28 cellular contexts compared by ENCODE assay signal in the genomic region with DNA sequence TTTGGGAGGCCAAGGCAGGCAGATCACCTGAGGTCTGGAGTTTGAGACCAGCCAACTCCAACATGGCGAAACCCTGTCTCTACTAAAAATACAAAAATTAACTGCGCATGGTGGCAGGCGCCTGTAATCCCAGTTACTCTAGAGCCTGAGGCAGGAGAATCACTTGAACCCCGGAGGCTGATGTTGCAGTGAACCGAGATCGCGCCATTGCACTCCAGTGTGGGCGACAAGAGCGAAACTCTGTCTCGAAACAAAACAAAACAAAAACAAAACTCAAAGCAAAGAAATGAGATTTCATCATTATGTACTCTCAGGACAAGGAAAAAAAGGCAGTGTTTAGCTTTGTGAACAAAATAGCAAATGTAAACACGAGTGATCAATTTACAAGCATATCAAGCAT.
"Had no signal": no experiment of that assay in that cellular context is flagged by ENCODE, and none has a peak within 500 bp of the region (broad histone marks: within the 10 kb centered on the region; RNA-seq: fewer than 3 reads in every experiment).

No MANE protein-coding gene starts in this region.

- H3K4me3 Mint-ChIP-seq: activated B cell treated with CpG ODN at 0.5 μM for 24 hours; activated CD4-positive, alpha-beta memory T cell treated with anti-CD3 and anti-CD28 coated beads, Interleukin-2, amount 10 ng/mL, durations not matched to agents 7 days and 5 days; activated CD4-positive, alpha-beta T cell treated with anti-CD3 and anti-CD28 coated beads for 36 hours; activated CD4-positive, alpha-beta T cell treated with anti-CD3 and anti-CD28 coated beads, Interleukin-2, amount 10 ng/mL, durations not matched to agents 7 days and 5 days; activated naive CD8-positive, alpha-beta T cell; activated T-cell treated with anti-CD3 and anti-CD28 coated beads, Interleukin-2, amount 50 U/mL, for 4 hours; activated T-helper 17 cell treated with anti-CD3 and anti-CD28 coated beads, Interleukin-2, amount 50 U/mL, for 72 hours; T-helper 17 cell; T-helper 2 cell treated with Interferon-gamma antibody and Interleukin-4, amounts not matched to agents 5 μg/mL and 100 μg/mL, for 36 hours had no signal

- H3K27me3 ChIP-seq: brain microvascular endothelial cell had no signal

- H3K27ac ChIP-seq: brain microvascular endothelial cell, WERI-Rb-1 had no signal

- DNase-seq: activated B cell treated with CpG ODN at 0.5 μM for 24 hours; activated CD4-positive, alpha-beta memory T cell treated with anti-CD3 and anti-CD28 coated beads, Interleukin-2, amount 10 ng/mL, durations not matched to agents 7 days and 5 days; activated CD4-positive, alpha-beta T cell treated with anti-CD3 and anti-CD28 coated beads for 36 hours; activated CD4-positive, alpha-beta T cell treated with anti-CD3 and anti-CD28 coated beads, Interleukin-2, amount 10 ng/mL, durations not matched to agents 7 days and 5 days; activated CD4-positive, alpha-beta T cell treated with anti-CD3 and anti-CD28 coated beads, Interleukin-2, amount 50 U/mL, for 4 hours; activated effector memory CD4-positive, alpha-beta T cell treated with Interleukin-2 at 50 U/mL for 16 hours; activated gamma-delta T cell treated with Interleukin-2 at 50 U/mL for 16 hours; activated naive CD4-positive, alpha-beta T cell treated with anti-CD3 and anti-CD28 coated beads, Interleukin-2, amount 50 U/mL, for 16 hours; activated naive CD4-positive, alpha-beta T cell treated with Interleukin-2 at 50 U/mL for 16 hours; activated T-cell treated with anti-CD3 and anti-CD28 coated beads, Interleukin-2, amount 50 U/mL, for 4 hours; amniotic stem cell; anterior cingulate cortex; brain microvascular endothelial cell; caudate nucleus; cortex of kidney; dermis blood vessel endothelial cell; effector CD8-positive, alpha-beta T cell; foreskin fibroblast; head of caudate nucleus; T-helper 1 cell; T-helper 17 cell; T1000; WERI-Rb-1 had no signal

- H3K27ac Mint-ChIP-seq: activated B cell treated with CpG ODN at 0.5 μM for 24 hours; activated CD4-positive, alpha-beta memory T cell treated with anti-CD3 and anti-CD28 coated beads, Interleukin-2, amount 10 ng/mL, durations not matched to agents 7 days and 5 days; activated CD4-positive, alpha-beta T cell treated with anti-CD3 and anti-CD28 coated beads for 36 hours; activated CD4-positive, alpha-beta T cell treated with anti-CD3 and anti-CD28 coated beads, Interleukin-2, amount 10 ng/mL, durations not matched to agents 7 days and 5 days; activated naive CD8-positive, alpha-beta T cell; activated T-helper 17 cell treated with anti-CD3 and anti-CD28 coated beads, Interleukin-2, amount 50 U/mL, for 72 hours; T-helper 17 cell; T-helper 2 cell treated with Interferon-gamma antibody and Interleukin-4, amounts not matched to agents 5 μg/mL and 100 μg/mL, for 36 hours had no signal

- H3K36me3 ChIP-seq: brain microvascular endothelial cell, WERI-Rb-1 had no signal

- H3K9me3 Mint-ChIP-seq: activated B cell treated with CpG ODN at 0.5 μM for 24 hours; activated CD4-positive, alpha-beta memory T cell treated with anti-CD3 and anti-CD28 coated beads, Interleukin-2, amount 10 ng/mL, durations not matched to agents 7 days and 5 days; activated CD4-positive, alpha-beta T cell treated with anti-CD3 and anti-CD28 coated beads, Interleukin-2, amount 10 ng/mL, durations not matched to agents 7 days and 5 days; activated T-cell treated with anti-CD3 and anti-CD28 coated beads, Interleukin-2, amount 50 U/mL, for 4 hours; activated T-helper 17 cell treated with anti-CD3 and anti-CD28 coated beads, Interleukin-2, amount 50 U/mL, for 72 hours; T-helper 2 cell treated with Interferon-gamma antibody and Interleukin-4, amounts not matched to agents 5 μg/mL and 100 μg/mL, for 36 hours had no signal

- ATAC-seq: activated CD4-positive, alpha-beta T cell treated with anti-CD3 and anti-CD28 coated beads for 36 hours; activated CD4-positive, CD25-positive, alpha-beta regulatory T cell treated with anti-CD3 and anti-CD28 coated beads, Interleukin-2, amount 50 U/mL, for 24 hours; activated T-cell treated with anti-CD3 and anti-CD28 coated beads, Interleukin-2, amount 50 U/mL, for 4 hours; activated T-helper 17 cell treated with anti-CD3 and anti-CD28 coated beads, Interleukin-2, amount 50 U/mL, for 72 hours; esophagus mucosa; T-helper 17 cell had no signal

- H3K4me1 Mint-ChIP-seq: activated B cell treated with CpG ODN at 0.5 μM for 24 hours; activated CD4-positive, alpha-beta memory T cell treated with anti-CD3 and anti-CD28 coated beads, Interleukin-2, amount 10 ng/mL, durations not matched to agents 7 days and 5 days; activated CD4-positive, alpha-beta T cell treated with anti-CD3 and anti-CD28 coated beads for 36 hours; activated CD4-positive, alpha-beta T cell treated with anti-CD3 and anti-CD28 coated beads, Interleukin-2, amount 10 ng/mL, durations not matched to agents 7 days and 5 days; activated T-helper 17 cell treated with anti-CD3 and anti-CD28 coated beads, Interleukin-2, amount 50 U/mL, for 72 hours; T-helper 17 cell had no signal
